In genomic region chr10:88934900-88935672, GRCh38 we compare ENCODE assay signal across 8 cellular contexts. TPM values are rescaled to one million over a fixed set of nuclear protein-coding genes. Genes with fewer than 3 reads are reported as not detected.
A peak's percentile ranks its signal among the peaks of the same experiment; 100 is the strongest.
DNase-seq lines count a peak whose midpoint lies in the region; ATAC-seq and TF ChIP-seq lines count a peak whose summit lies in the region.

No MANE protein-coding gene starts in this region.

- peak overlapping the region; percentile 2 to 89 (median 82) for H3K27ac Mint-ChIP-seq in CD8-positive, alpha-beta memory T cell

- peaks cover 3 to 41% (median 14%) of the 10 kb centered on the region in 3 donors for H3K36me3 Mint-ChIP-seq in CD8-positive, alpha-beta memory T cell

- in situ Hi-C loops in astrocyte of the cerebellum (cut with HindIII; ENCODE audit: low sequenced_read_pairs) = no loop called here

- peaks cover 11% of the 10 kb centered on the region for H3K4me1 ChIP-seq in CD8-positive, alpha-beta memory T cell (ENCODE audit: insufficient read depth, low read length)
- H3K4me1 ChIP-seq in sigmoid colon = peaks cover 0 to 55% (median 34%) of the 10 kb centered on the region in 4 donors

- no peak overlapping the region for H3K27ac ChIP-seq in CD8-positive, alpha-beta memory T cell (ENCODE audit: low read depth, low read length)
- peak overlapping the region; percentile 71 to 97 (median 95) for H3K27ac ChIP-seq in sigmoid colon

- peak overlapping the region; percentile 10 for H3K4me3 ChIP-seq in CD8-positive, alpha-beta memory T cell (ENCODE audit: low read length)
- H3K4me3 ChIP-seq in astrocyte of the cerebellum (ENCODE audit: low read depth, low read length) (no peak overlapping the region), sigmoid colon (no peak overlapping the region)

- WGBS in sigmoid colon, 2 donors = 36 to 45% methylated on average over 17 of the region's 17 CpGs

- TF ChIP-seq EP300 in sigmoid colon (IDR thresholded peaks at IDR 0.05) = no peak

- peak overlapping the region in 6 of 7 donors; percentile 23 to 69 (median 67) for H3K4me3 Mint-ChIP-seq in CD8-positive, alpha-beta memory T cell

- H3K9me3 ChIP-seq in CD8-positive, alpha-beta memory T cell (ENCODE audit: low read length) = no peaks in the 10 kb centered on the region
- no peaks in the 10 kb centered on the region for H3K9me3 ChIP-seq in sigmoid colon

- H3K4me1 Mint-ChIP-seq in CD8-positive, alpha-beta memory T cell = peaks cover 12 to 20% (median 18%) of the 10 kb centered on the region in 3 donors

- H3K27me3 Mint-ChIP-seq in CD8-positive, alpha-beta memory T cell = no peaks in the 10 kb centered on the region

- H3K9me3 Mint-ChIP-seq in CD8-positive, alpha-beta memory T cell = no peaks in the 10 kb centered on the region

- no peak for TF ChIP-seq POLR2A in sigmoid colon (IDR thresholded peaks at IDR 0.05)

- H3K36me3 ChIP-seq in CD8-positive, alpha-beta memory T cell (ENCODE audit: insufficient read depth, low read length) = no peaks in the 10 kb centered on the region
- H3K36me3 ChIP-seq in sigmoid colon = peaks cover 29 to 64% (median 44%) of the 10 kb centered on the region in 4 donors

- CTCF ChIA-PET in CD8-positive, alpha-beta memory T cell (lab: Charles Lee) = interaction anchor here (0.6 to 6.3 kb wide), 47 partner anchors 9 to 367 kb away, joined by 3 to 150 read pairs (median 4); partner anchors contain the start of genes CH25H, FAS and STAMBPL1

- ATAC-seq in GM21723 (IDR thresholded peaks at IDR 0.05; ENCODE audit: unreplicated experiment) (peak; percentile 59), HG03280 (IDR thresholded peaks at IDR 0.05; ENCODE audit: unreplicated experiment) (no peak)

- H3K27me3 ChIP-seq in CD8-positive, alpha-beta memory T cell (ENCODE audit: insufficient read depth, low read length, poor library complexity, severe bottlenecking) = no peaks in the 10 kb centered on the region
- H3K27me3 ChIP-seq in sigmoid colon = no peaks in the 10 kb centered on the region

- TF ChIP-seq CTCF in astrocyte of the cerebellum (IDR thresholded peaks at IDR 0.05; ENCODE audit: low read depth, low read length, missing control alignments) = peak; percentile 96
- TF ChIP-seq CTCF in sigmoid colon (IDR thresholded peaks at IDR 0.05) = peak; percentile 74 to 87 (median 80)

- peak; percentile 58 to 79 (median 61) for DNase-seq in CD8-positive, alpha-beta memory T cell
- DNase-seq in NCI-H1694 (lab: John Stamatoyannopoulos, UW) = peak; percentile 66
- DNase-seq in T-helper 9 cell = peak; percentile 60
- DNase-seq in astrocyte of the cerebellum (ENCODE audit: low read depth) = peak; percentile 80
- DNase-seq in hepatic stellate cell (ENCODE audit: low spot score) = peak; percentile 29
- DNase-seq in sigmoid colon = peak; percentile 94

- intact Hi-C loops in sigmoid colon (cut with DNase I) = loop anchor here (1.0 kb wide), 1 partner anchor 55 kb away; the partner anchor contains the start of gene FAS

- POLR2A ChIA-PET in CD8-positive, alpha-beta memory T cell (lab: Charles Lee) = interaction anchor here (1.0 kb wide), 1 partner anchor 55 kb away, joined by 4 read pairs; the partner anchor contains the start of gene FAS

RNA-seq across cellular contexts. Expression of gene ACTA2, which starts 17.5 kb away (rescaled TPM):
- 10 to 100 TPM; 35.0 to 37.1 TPM for total RNA-seq in CD8-positive, alpha-beta memory T cell
- 24.4 TPM for polyA plus RNA-seq in CD8-positive, alpha-beta memory T cell
- 1,000 to 10,000 TPM; 2,072 to 5,444 (median 3,070) TPM for total RNA-seq in sigmoid colon
- polyA plus RNA-seq in sigmoid colon = 100 to 1,000 TPM in 1 of 3 donors, 10 to 100 TPM in 2; 43.7 to 237 (median 78.1) TPM

RNA-seq across cellular contexts. Expression of gene STAMBPL1, which starts 55.0 kb away (rescaled TPM):
- total RNA-seq in CD8-positive, alpha-beta memory T cell = 10 to 100 TPM; 22.3 to 24.7 TPM
- 10.6 TPM for polyA plus RNA-seq in CD8-positive, alpha-beta memory T cell
- 10 to 100 TPM in 3 of 4 donors, 1 to 10 TPM in 1; 9.9 to 29.6 (median 13.2) TPM for total RNA-seq in sigmoid colon
- 10 to 100 TPM in 2 of 3 donors, 1 to 10 TPM in 1; 9.0 to 11.0 (median 10.6) TPM for polyA plus RNA-seq in sigmoid colon

RNA-seq across cellular contexts. Expression of gene FAS, which starts 55.5 kb away (rescaled TPM):
- 10 to 100 TPM; 77.9 to 78.5 TPM for total RNA-seq in CD8-positive, alpha-beta memory T cell
- polyA plus RNA-seq in CD8-positive, alpha-beta memory T cell = 41.6 TPM
- 10 to 100 TPM; 14.3 to 44.6 (median 22.1) TPM for total RNA-seq in sigmoid colon
- polyA plus RNA-seq in sigmoid colon = 10 to 100 TPM in 2 of 3 donors, 1 to 10 TPM in 1; 7.6 to 18.8 (median 11.4) TPM

Comparison
In these comparisons a context has a peak if more than half of its experiments do, and no peak if none do; other contexts are left out.
1. DNase-seq: peak in every context shown above with its lines; median percentile 94 in sigmoid colon; 80 in astrocyte of the cerebellum; 66 in NCI-H1694; 61 in CD8-positive, alpha-beta memory T cell; 60 in T-helper 9 cell; 29 in hepatic stellate cell.
2. RNA of gene ACTA2, which starts 17.5 kb away (total RNA-seq): 2,072 to 5,444 TPM in sigmoid colon; 35.0 to 37.1 TPM in CD8-positive, alpha-beta memory T cell; every median in the first group is over 10 times any median in the second.